Comparison of ENCODE assay signal across 8 cellular contexts in genomic region chr12:13099910-13100609, GRCh38. TPM values are rescaled to one million over a fixed set of nuclear protein-coding genes. Genes with fewer than 3 reads are reported as not detected.
DNase-seq lines count a peak whose midpoint lies in the region; ATAC-seq and TF ChIP-seq lines count a peak whose summit lies in the region.

No MANE protein-coding gene starts in this region.

- H3K36me3 Mint-ChIP-seq in activated CD4-positive, alpha-beta T cell treated with anti-CD3 and anti-CD28 coated beads for 36 hours (ENCODE audit: low read depth) = no peaks in the 10 kb centered on the region
- H3K36me3 Mint-ChIP-seq in activated naive CD8-positive, alpha-beta T cell = no peaks in the 10 kb centered on the region

- CTCF ChIA-PET in activated CD4-positive, alpha-beta T cell treated with anti-CD3 and anti-CD28 coated beads for 36 hours (lab: Charles Lee) = interaction anchor here (0.5 to 6.0 kb wide), 12 partner anchors 13 to 1329 kb away, joined by 3 to 145 read pairs (median 3); partner anchors contain the start of genes EMP1 and FAM234B

- no peaks in the 10 kb centered on the region for H3K36me3 ChIP-seq in thoracic aorta

- H3K4me3 Mint-ChIP-seq in activated CD4-positive, alpha-beta T cell treated with anti-CD3 and anti-CD28 coated beads for 36 hours = peak overlapping the region; percentile 63
- peak overlapping the region; percentile 82 for H3K4me3 Mint-ChIP-seq in activated naive CD8-positive, alpha-beta T cell

- H3K4me3 ChIP-seq in thoracic aorta = peak overlapping the region; percentile 74

- POLR2A ChIA-PET in activated CD4-positive, alpha-beta T cell treated with anti-CD3 and anti-CD28 coated beads for 36 hours (lab: Charles Lee) = no interaction called here

- ATAC-seq in activated CD4-positive, alpha-beta T cell treated with anti-CD3 and anti-CD28 coated beads for 36 hours = no peak
- ATAC-seq in thoracic aorta (ENCODE audit: insufficient number of reproducible peaks, low FRiP score, low read depth) = no peak
- no peak for ATAC-seq in GM18505 (IDR thresholded peaks at IDR 0.05; ENCODE audit: unreplicated experiment)

- no peak for DNase-seq in activated CD4-positive, alpha-beta T cell treated with anti-CD3 and anti-CD28 coated beads for 36 hours
- no peak for DNase-seq in activated CD4-positive, alpha-beta T cell treated with anti-CD3 and anti-CD28 coated beads for 48 hours
- DNase-seq in thoracic aorta (ENCODE audit: low spot score) = no peak
- DNase-seq in posterior cingulate gyrus = no peak
- DNase-seq in activated CD4-positive, CD25-positive, alpha-beta regulatory T cell (lab: John Stamatoyannopoulos, UW) = no peak

- no peaks in the 10 kb centered on the region for H3K27me3 Mint-ChIP-seq in activated CD4-positive, alpha-beta T cell treated with anti-CD3 and anti-CD28 coated beads for 36 hours
- no peaks in the 10 kb centered on the region for H3K27me3 Mint-ChIP-seq in activated naive CD8-positive, alpha-beta T cell

- no peaks in the 10 kb centered on the region for H3K9me3 ChIP-seq in thoracic aorta

- intact Hi-C loops in activated CD4-positive, alpha-beta T cell treated with anti-CD3 and anti-CD28 coated beads for 36 hours (cut with DNase I, micrococcal nuclease) = loop anchor here (5.0 kb wide), 4 partner anchors 183 to 403 kb away; partner anchors contain the start of genes APOLD1 (in 1 of the 2) and GPR19 (in 1 of the 2)
- intact Hi-C loops in posterior cingulate gyrus (cut with DNase I) = loop anchor here (5.0 kb wide), 2 partner anchors 98 to 183 kb away; partner anchors contain the start of gene HEBP1

- peak overlapping the region; percentile 72 for H3K27ac Mint-ChIP-seq in activated CD4-positive, alpha-beta T cell treated with anti-CD3 and anti-CD28 coated beads for 36 hours
- peak overlapping the region; percentile 35 for H3K27ac Mint-ChIP-seq in activated naive CD8-positive, alpha-beta T cell

- peaks cover 20 to 52% of the 10 kb centered on the region in 2 donors for H3K4me1 ChIP-seq in thoracic aorta (ENCODE audit: control insufficient read depth in 1 of 2, low read depth in 2 of 2)

- TF ChIP-seq POLR2A in GM18505 (IDR thresholded peaks at IDR 0.05; ENCODE audit: borderline replicate concordance, extremely low read depth, insufficient read depth, insufficient read length) = no peak

- H3K27me3 ChIP-seq in layer of hippocampus (ENCODE audit: control insufficient read depth, insufficient read depth, low read length) (no peaks in the 10 kb centered on the region), thoracic aorta (replicated peaks; ENCODE audit: insufficient read depth) (no peaks in the 10 kb centered on the region)

- TF ChIP-seq CTCF in thoracic aorta (IDR thresholded peaks at IDR 0.05) = no peak

- H3K27ac ChIP-seq in layer of hippocampus (ENCODE audit: low read depth, low read length) = peak overlapping the region; percentile 91
- H3K27ac ChIP-seq in thoracic aorta = peak overlapping the region; percentile 94 to 95

- no peaks in the 10 kb centered on the region for H3K9me3 Mint-ChIP-seq in activated CD4-positive, alpha-beta T cell treated with anti-CD3 and anti-CD28 coated beads for 36 hours (ENCODE audit: low read depth)
- H3K9me3 Mint-ChIP-seq in activated naive CD8-positive, alpha-beta T cell (ENCODE audit: low read depth) = no peaks in the 10 kb centered on the region

- peaks cover 58% of the 10 kb centered on the region for H3K4me1 Mint-ChIP-seq in activated CD4-positive, alpha-beta T cell treated with anti-CD3 and anti-CD28 coated beads for 36 hours
- peaks cover 48% of the 10 kb centered on the region for H3K4me1 Mint-ChIP-seq in activated naive CD8-positive, alpha-beta T cell (ENCODE audit: low read depth)

RNA-seq across cellular contexts. Expression of gene GSG1, which starts 3.4 kb away (rescaled TPM):
- total RNA-seq in activated CD4-positive, alpha-beta T cell treated with anti-CD3 and anti-CD28 coated beads for 36 hours = not detected
- not detected for total RNA-seq in thoracic aorta

RNA-seq across cellular contexts. Expression of gene FAM234B, which starts 55.9 kb away (rescaled TPM):
- total RNA-seq in activated CD4-positive, alpha-beta T cell treated with anti-CD3 and anti-CD28 coated beads for 36 hours = 10 to 100 TPM; 11.1 to 12.2 TPM
- 1 to 10 TPM; 4.5 to 8.5 TPM for total RNA-seq in thoracic aorta
